ENCODE assay signal across 1 cellular context in the genomic region with DNA sequence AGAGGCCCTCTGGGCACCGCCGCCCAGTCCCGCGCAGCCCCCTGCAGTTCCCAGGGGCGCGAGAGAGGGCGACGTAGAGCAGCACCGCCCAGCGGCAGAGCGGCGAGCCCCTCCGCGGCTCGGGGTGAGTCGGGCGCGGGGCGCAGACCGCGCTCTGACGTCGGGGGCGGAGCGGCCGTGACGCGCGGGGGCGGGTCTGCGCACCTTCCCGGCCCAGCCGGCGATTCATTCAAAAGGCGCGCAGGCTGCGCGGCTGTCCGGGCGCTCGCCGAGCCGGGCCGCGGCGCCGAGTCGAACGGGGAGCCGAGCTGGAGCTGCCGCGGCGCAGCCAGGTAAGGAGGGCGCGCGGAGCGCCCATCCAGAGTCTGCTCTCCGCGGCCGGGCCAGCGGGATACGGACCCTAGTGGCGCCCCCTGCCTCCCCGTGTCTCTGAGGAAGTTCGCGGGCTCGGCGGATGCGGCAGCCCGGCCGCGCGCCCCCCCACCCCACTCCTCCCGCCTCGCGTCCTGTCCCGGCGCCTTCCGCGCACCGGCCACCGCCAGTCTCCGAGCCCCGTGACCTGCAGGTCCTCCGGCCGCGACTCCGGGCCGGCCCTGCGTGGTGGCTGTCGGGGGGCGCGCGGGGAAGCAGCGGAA.
A peak's percentile ranks its signal among the peaks of the same experiment; 100 is the strongest.
TF ChIP-seq lines count a peak whose summit lies in the region.

A gene with protein sequence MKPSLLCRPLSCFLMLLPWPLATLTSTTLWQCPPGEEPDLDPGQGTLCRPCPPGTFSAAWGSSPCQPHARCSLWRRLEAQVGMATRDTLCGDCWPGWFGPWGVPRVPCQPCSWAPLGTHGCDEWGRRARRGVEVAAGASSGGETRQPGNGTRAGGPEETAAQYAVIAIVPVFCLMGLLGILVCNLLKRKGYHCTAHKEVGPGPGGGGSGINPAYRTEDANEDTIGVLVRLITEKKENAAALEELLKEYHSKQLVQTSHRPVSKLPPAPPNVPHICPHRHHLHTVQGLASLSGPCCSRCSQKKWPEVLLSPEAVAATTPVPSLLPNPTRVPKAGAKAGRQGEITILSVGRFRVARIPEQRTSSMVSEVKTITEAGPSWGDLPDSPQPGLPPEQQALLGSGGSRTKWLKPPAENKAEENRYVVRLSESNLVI (plus strand): TSS at position 232 of the 635 bp plus-strand sequence. CDS start 12,738 bp downstream, outside the sequence.

TF ChIP-seq in HEK293, 187 proteins besides CTCF, POLR2A, EP300 and RAD21 (continued from another document and continues in another):
- TF ChIP-seq PATZ1 (tag by site-specific recombination; IDR thresholded peaks at IDR 0.05) (peak; percentile 75), ZNF776 (tag by site-specific recombination; IDR thresholded peaks at IDR 0.05; ENCODE audit: borderline replicate concordance) (no peak), ZNF248 (tag by site-specific recombination; IDR thresholded peaks at IDR 0.05) (no peak), ZFHX2 (tag by site-specific recombination; conservative IDR thresholded peaks at IDR 0.05) (no peak; the same call in 1 of the 2 replicates), ZNF239 (tag by site-specific recombination; IDR thresholded peaks at IDR 0.05) (no peak), ZNF549 (tag by site-specific recombination; IDR thresholded peaks at IDR 0.05) (no peak; the same call in none of the 2 replicates), ZNF354C (tag by site-specific recombination; IDR thresholded peaks at IDR 0.05; ENCODE audit: borderline replicate concordance, low read depth) (no peak), ZNF664 (tag by site-specific recombination; IDR thresholded peaks at IDR 0.05) (no peak), ZNF548 (tag by site-specific recombination; IDR thresholded peaks at IDR 0.05) (no peak), ZNF433 (tag by site-specific recombination; IDR thresholded peaks at IDR 0.05; ENCODE audit: low read depth) (no peak), ZNF416 (tag by site-specific recombination; IDR thresholded peaks at IDR 0.05) (no peak), ZBTB48 (tag by site-specific recombination; IDR thresholded peaks at IDR 0.05) (no peak), YY1 (tag by site-specific recombination; IDR thresholded peaks at IDR 0.05) (no peak), ZNF423 (tag by site-specific recombination; IDR thresholded peaks at IDR 0.05) (no peak), ZNF830 (tag by site-specific recombination; IDR thresholded peaks at IDR 0.05; ENCODE audit: low read depth) (no peak), ZNF341 (tag by site-specific recombination; IDR thresholded peaks at IDR 0.05; ENCODE audit: low read depth) (0 out of 2 replicates have a peak, but pooled peaks have one; percentile 13), ZNF658 (tag by site-specific recombination; IDR thresholded peaks at IDR 0.05) (no peak), REPIN1 (tag by site-specific recombination; IDR thresholded peaks at IDR 0.05; ENCODE audit: low read depth) (no peak), SP2 (tag by site-specific recombination; IDR thresholded peaks at IDR 0.05) (0 out of 2 replicates have a peak, but pooled peaks have one; percentile 20), FEZF1 (tag by site-specific recombination; IDR thresholded peaks at IDR 0.05) (no peak), SCRT1 (tag by site-specific recombination; IDR thresholded peaks at IDR 0.05; ENCODE audit: borderline replicate concordance) (no peak), ZNF169 (tag by site-specific recombination; IDR thresholded peaks at IDR 0.05) (no peak), ZNF555 (tag by site-specific recombination; conservative IDR thresholded peaks at IDR 0.05) (no peak), ZNF654 (tag by site-specific recombination; IDR thresholded peaks at IDR 0.05; ENCODE audit: low read depth) (no peak), GLIS2 (tag by site-specific recombination; IDR thresholded peaks at IDR 0.05) (0 out of 2 replicates have a peak, but pooled peaks have one; percentile 24), KLF7 (tag by site-specific recombination; IDR thresholded peaks at IDR 0.05; ENCODE audit: borderline replicate concordance) (no peak), ZNF174 (tag by site-specific recombination; IDR thresholded peaks at IDR 0.05) (no peak), KLF1 (tag by site-specific recombination; IDR thresholded peaks at IDR 0.05) (no peak), PBX3 (CRISPR knock-in tag; IDR thresholded peaks at IDR 0.05) (peak; percentile 60; the same call in 1 of the 2 replicates), ZNF629 (tag by site-specific recombination; IDR thresholded peaks at IDR 0.05) (no peak), ZNF292 (tag by site-specific recombination; IDR thresholded peaks at IDR 0.05; ENCODE audit: borderline replicate concordance, low read depth) (no peak), ZNF488 (tag by site-specific recombination; IDR thresholded peaks at IDR 0.05) (no peak), ZFP41 (tag by site-specific recombination; IDR thresholded peaks at IDR 0.05; ENCODE audit: borderline replicate concordance) (no peak), ZNF777 (tag by site-specific recombination; IDR thresholded peaks at IDR 0.05; ENCODE audit: borderline replicate concordance) (no peak), ZNF76 (tag by site-specific recombination; IDR thresholded peaks at IDR 0.05; ENCODE audit: borderline replicate concordance, low read depth) (no peak)
- TF ChIP-seq, protein P1, sequence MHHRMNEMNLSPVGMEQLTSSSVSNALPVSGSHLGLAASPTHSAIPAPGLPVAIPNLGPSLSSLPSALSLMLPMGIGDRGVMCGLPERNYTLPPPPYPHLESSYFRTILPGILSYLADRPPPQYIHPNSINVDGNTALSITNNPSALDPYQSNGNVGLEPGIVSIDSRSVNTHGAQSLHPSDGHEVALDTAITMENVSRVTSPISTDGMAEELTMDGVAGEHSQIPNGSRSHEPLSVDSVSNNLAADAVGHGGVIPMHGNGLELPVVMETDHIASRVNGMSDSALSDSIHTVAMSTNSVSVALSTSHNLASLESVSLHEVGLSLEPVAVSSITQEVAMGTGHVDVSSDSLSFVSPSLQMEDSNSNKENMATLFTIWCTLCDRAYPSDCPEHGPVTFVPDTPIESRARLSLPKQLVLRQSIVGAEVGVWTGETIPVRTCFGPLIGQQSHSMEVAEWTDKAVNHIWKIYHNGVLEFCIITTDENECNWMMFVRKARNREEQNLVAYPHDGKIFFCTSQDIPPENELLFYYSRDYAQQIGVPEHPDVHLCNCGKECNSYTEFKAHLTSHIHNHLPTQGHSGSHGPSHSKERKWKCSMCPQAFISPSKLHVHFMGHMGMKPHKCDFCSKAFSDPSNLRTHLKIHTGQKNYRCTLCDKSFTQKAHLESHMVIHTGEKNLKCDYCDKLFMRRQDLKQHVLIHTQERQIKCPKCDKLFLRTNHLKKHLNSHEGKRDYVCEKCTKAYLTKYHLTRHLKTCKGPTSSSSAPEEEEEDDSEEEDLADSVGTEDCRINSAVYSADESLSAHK (tag by site-specific recombination; IDR thresholded peaks at IDR 0.05): no peak
- TF ChIP-seq, protein P2, sequence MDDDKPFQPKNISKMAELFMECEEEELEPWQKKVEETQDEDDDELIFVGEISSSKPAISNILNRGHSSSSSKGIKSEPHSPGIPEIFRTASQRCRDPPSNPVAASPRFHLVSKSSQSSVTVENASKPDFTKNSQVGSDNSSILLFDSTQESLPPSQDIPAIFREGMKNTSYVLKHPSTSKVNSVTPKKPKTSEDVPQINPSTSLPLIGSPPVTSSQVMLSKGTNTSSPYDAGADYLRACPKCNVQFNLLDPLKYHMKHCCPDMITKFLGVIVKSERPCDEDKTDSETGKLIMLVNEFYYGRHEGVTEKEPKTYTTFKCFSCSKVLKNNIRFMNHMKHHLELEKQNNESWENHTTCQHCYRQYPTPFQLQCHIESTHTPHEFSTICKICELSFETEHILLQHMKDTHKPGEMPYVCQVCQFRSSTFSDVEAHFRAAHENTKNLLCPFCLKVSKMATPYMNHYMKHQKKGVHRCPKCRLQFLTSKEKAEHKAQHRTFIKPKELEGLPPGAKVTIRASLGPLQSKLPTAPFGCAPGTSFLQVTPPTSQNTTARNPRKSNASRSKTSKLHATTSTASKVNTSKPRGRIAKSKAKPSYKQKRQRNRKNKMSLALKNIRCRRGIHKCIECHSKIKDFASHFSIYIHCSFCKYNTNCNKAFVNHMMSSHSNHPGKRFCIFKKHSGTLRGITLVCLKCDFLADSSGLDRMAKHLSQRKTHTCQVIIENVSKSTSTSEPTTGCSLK (tag by site-specific recombination; IDR thresholded peaks at IDR 0.05): no peak
- TF ChIP-seq, protein P3, sequence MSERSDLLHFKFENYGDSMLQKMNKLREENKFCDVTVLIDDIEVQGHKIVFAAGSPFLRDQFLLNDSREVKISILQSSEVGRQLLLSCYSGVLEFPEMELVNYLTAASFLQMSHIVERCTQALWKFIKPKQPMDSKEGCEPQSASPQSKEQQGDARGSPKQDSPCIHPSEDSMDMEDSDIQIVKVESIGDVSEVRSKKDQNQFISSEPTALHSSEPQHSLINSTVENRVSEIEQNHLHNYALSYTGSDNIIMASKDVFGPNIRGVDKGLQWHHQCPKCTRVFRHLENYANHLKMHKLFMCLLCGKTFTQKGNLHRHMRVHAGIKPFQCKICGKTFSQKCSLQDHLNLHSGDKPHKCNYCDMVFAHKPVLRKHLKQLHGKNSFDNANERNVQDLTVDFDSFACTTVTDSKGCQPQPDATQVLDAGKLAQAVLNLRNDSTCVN (tag by site-specific recombination; optimal IDR thresholded peaks at IDR 0.05): peak; percentile 64
- TF ChIP-seq, protein P4, sequence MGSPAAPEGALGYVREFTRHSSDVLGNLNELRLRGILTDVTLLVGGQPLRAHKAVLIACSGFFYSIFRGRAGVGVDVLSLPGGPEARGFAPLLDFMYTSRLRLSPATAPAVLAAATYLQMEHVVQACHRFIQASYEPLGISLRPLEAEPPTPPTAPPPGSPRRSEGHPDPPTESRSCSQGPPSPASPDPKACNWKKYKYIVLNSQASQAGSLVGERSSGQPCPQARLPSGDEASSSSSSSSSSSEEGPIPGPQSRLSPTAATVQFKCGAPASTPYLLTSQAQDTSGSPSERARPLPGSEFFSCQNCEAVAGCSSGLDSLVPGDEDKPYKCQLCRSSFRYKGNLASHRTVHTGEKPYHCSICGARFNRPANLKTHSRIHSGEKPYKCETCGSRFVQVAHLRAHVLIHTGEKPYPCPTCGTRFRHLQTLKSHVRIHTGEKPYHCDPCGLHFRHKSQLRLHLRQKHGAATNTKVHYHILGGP (tag by site-specific recombination; IDR thresholded peaks at IDR 0.05): no peak
- TF ChIP-seq, protein P5, sequence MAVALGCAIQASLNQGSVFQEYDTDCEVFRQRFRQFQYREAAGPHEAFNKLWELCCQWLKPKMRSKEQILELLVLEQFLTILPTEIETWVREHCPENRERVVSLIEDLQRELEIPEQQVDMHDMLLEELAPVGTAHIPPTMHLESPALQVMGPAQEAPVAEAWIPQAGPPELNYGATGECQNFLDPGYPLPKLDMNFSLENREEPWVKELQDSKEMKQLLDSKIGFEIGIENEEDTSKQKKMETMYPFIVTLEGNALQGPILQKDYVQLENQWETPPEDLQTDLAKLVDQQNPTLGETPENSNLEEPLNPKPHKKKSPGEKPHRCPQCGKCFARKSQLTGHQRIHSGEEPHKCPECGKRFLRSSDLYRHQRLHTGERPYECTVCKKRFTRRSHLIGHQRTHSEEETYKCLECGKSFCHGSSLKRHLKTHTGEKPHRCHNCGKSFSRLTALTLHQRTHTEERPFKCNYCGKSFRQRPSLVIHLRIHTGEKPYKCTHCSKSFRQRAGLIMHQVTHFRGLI (tag by site-specific recombination; IDR thresholded peaks at IDR 0.05): peak; percentile 10; the same call in 1 of the 2 replicates
- TF ChIP-seq, protein P6, sequence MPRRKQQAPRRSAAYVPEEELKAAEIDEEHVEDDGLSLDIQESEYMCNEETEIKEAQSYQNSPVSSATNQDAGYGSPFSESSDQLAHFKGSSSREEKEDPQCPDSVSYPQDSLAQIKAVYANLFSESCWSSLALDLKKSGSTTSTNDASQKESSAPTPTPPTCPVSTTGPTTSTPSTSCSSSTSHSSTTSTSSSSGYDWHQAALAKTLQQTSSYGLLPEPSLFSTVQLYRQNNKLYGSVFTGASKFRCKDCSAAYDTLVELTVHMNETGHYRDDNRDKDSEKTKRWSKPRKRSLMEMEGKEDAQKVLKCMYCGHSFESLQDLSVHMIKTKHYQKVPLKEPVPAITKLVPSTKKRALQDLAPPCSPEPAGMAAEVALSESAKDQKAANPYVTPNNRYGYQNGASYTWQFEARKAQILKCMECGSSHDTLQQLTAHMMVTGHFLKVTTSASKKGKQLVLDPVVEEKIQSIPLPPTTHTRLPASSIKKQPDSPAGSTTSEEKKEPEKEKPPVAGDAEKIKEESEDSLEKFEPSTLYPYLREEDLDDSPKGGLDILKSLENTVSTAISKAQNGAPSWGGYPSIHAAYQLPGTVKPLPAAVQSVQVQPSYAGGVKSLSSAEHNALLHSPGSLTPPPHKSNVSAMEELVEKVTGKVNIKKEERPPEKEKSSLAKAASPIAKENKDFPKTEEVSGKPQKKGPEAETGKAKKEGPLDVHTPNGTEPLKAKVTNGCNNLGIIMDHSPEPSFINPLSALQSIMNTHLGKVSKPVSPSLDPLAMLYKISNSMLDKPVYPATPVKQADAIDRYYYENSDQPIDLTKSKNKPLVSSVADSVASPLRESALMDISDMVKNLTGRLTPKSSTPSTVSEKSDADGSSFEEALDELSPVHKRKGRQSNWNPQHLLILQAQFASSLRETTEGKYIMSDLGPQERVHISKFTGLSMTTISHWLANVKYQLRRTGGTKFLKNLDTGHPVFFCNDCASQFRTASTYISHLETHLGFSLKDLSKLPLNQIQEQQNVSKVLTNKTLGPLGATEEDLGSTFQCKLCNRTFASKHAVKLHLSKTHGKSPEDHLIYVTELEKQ (tag by site-specific recombination; IDR thresholded peaks at IDR 0.05; ENCODE audit: borderline replicate concordance): no peak
